ENCODE assay signal across 9 cellular contexts in genomic region chr18:63439334-63439733, GRCh38. TPM values are rescaled to one million over a fixed set of nuclear protein-coding genes. Genes with fewer than 3 reads are reported as not detected.
DNase-seq lines count a peak whose midpoint lies in the region; ATAC-seq and TF ChIP-seq lines count a peak whose summit lies in the region.
"Had no signal": no experiment of that assay in that cellular context is flagged by ENCODE, and none has a peak within 500 bp of the region (broad histone marks: within the 10 kb centered on the region; RNA-seq: fewer than 3 reads in every experiment).

No MANE protein-coding gene starts in this region.

- no peak overlapping the region for H3K27ac Mint-ChIP-seq in activated CD4-positive, alpha-beta memory T cell treated with anti-CD3 and anti-CD28 coated beads, Interleukin-2, amount 10 ng/mL, durations not matched to agents 7 days and 5 days
- no peak overlapping the region for H3K27ac Mint-ChIP-seq in endothelial cell (ENCODE audit: unreplicated experiment)

- ATAC-seq in HG03354 (IDR thresholded peaks at IDR 0.05; ENCODE audit: poor library complexity, severe bottlenecking, unreplicated experiment) = peak; percentile 60
- ATAC-seq in GM19397 (IDR thresholded peaks at IDR 0.05; ENCODE audit: unreplicated experiment) = no peak

- H3K9me3 Mint-ChIP-seq in activated CD4-positive, alpha-beta memory T cell treated with anti-CD3 and anti-CD28 coated beads, Interleukin-2, amount 10 ng/mL, durations not matched to agents 7 days and 5 days = no peaks in the 10 kb centered on the region
- H3K9me3 Mint-ChIP-seq in endothelial cell (ENCODE audit: unreplicated experiment) = no peaks in the 10 kb centered on the region
- H3K9me3 Mint-ChIP-seq: dendritic cell treated with granulocyte-macrophage colony-stimulating factor and Interleukin-4, amounts not matched to agents 40 ng/mL and 50 ng/mL, for 4 days had no signal

- H3K4me1 ChIP-seq in mesendoderm (ENCODE audit: control insufficient read depth, low read depth, low read length) = no peaks in the 10 kb centered on the region

- no peak overlapping the region for H2AK5ac ChIP-seq in mesendoderm (ENCODE audit: low read length)

- H3K27ac ChIP-seq in mesendoderm (ENCODE audit: low read depth, low read length) = no peak overlapping the region
- no peak overlapping the region for H3K27ac ChIP-seq in substantia nigra (ENCODE audit: low read depth, low read length, poor library complexity, severe bottlenecking)

- peaks cover 2% of the 10 kb centered on the region for H3K4me1 Mint-ChIP-seq in activated CD4-positive, alpha-beta memory T cell treated with anti-CD3 and anti-CD28 coated beads, Interleukin-2, amount 10 ng/mL, durations not matched to agents 7 days and 5 days
- H3K4me1 Mint-ChIP-seq in endothelial cell (ENCODE audit: unreplicated experiment) = no peaks in the 10 kb centered on the region

- no peak overlapping the region for H3K18ac ChIP-seq in mesendoderm (ENCODE audit: low read length)

- H3K79me2 ChIP-seq in mesendoderm (ENCODE audit: control insufficient read depth, insufficient read depth, low read length) = no peaks in the 10 kb centered on the region

- H3K4me2 ChIP-seq in mesendoderm (ENCODE audit: low read length) = no peak overlapping the region

- H3K27me3 Mint-ChIP-seq in activated CD4-positive, alpha-beta memory T cell treated with anti-CD3 and anti-CD28 coated beads, Interleukin-2, amount 10 ng/mL, durations not matched to agents 7 days and 5 days = peaks cover 26% of the 10 kb centered on the region
- no peaks in the 10 kb centered on the region for H3K27me3 Mint-ChIP-seq in endothelial cell (ENCODE audit: unreplicated experiment)
- H3K27me3 Mint-ChIP-seq: dendritic cell treated with granulocyte-macrophage colony-stimulating factor and Interleukin-4, amounts not matched to agents 40 ng/mL and 50 ng/mL, for 4 days had no signal

- no peaks in the 10 kb centered on the region for H3K79me1 ChIP-seq in mesendoderm (ENCODE audit: low read length)

- no CpG with 5 or more reads among the region's 6 CpGs for WGBS in mesendoderm (ENCODE audit: extremely low coverage, insufficient coverage, low lambda C conversion rate)

- H3K27me3 ChIP-seq in mesendoderm (ENCODE audit: insufficient read depth, low read length, poor library complexity) = no peaks in the 10 kb centered on the region

- CTCF ChIA-PET in activated CD4-positive, alpha-beta memory T cell treated with anti-CD3 and anti-CD28 coated beads, Interleukin-2, amount 10 ng/mL, durations not matched to agents 7 days and 5 days (lab: Charles Lee) = interaction anchor here (0.6 to 6.1 kb wide), 41 partner anchors 8 to 724 kb away, joined by 3 to 57 read pairs (median 5); partner anchors contain the start of genes BCL2, PHLPP1 and VPS4B

- H3K9ac ChIP-seq in mesendoderm (ENCODE audit: low read length) = no peak overlapping the region

- H3K4me3 ChIP-seq in mesendoderm (ENCODE audit: low read length) = no peak overlapping the region

- H4K8ac ChIP-seq in mesendoderm (ENCODE audit: low read depth, low read length) = no peak overlapping the region

- no peaks in the 10 kb centered on the region for H3K36me3 Mint-ChIP-seq in activated CD4-positive, alpha-beta memory T cell treated with anti-CD3 and anti-CD28 coated beads, Interleukin-2, amount 10 ng/mL, durations not matched to agents 7 days and 5 days (ENCODE audit: low read depth)
- no peaks in the 10 kb centered on the region for H3K36me3 Mint-ChIP-seq in endothelial cell (ENCODE audit: low read depth, unreplicated experiment)

- no peak overlapping the region for H3K56ac ChIP-seq in mesendoderm (ENCODE audit: low read length)

- no peak overlapping the region for H2BK15ac ChIP-seq in mesendoderm (replicated peaks; ENCODE audit: low read depth)

- H2BK5ac ChIP-seq in mesendoderm (ENCODE audit: low read length) = no peak overlapping the region

- H3K36me3 ChIP-seq in mesendoderm (ENCODE audit: control insufficient read depth, insufficient read depth, low read length) = no peaks in the 10 kb centered on the region

- POLR2A ChIA-PET in activated CD4-positive, alpha-beta memory T cell treated with anti-CD3 and anti-CD28 coated beads, Interleukin-2, amount 10 ng/mL, durations not matched to agents 7 days and 5 days (lab: Charles Lee) = interaction anchor here (0.7 to 1.2 kb wide), 3 partner anchors 30 to 100 kb away, joined by 3 to 7 read pairs (median 3); no protein-coding TSS in a partner anchor

- peak; percentile 87 for TF ChIP-seq CTCF in GM10266 (IDR thresholded peaks at IDR 0.05; ENCODE audit: control insufficient read depth, insufficient read depth, low read depth, missing control alignments)
- peak; percentile 66 for TF ChIP-seq CTCF in endothelial cell (IDR thresholded peaks at IDR 0.05; ENCODE audit: unreplicated experiment)

- DNase-seq in GM10266 (ENCODE audit: extremely low spot score) (peak; percentile 58), NCI-H69 (lab: John Stamatoyannopoulos, UW) (peak; percentile 84), endothelial cell (ENCODE audit: low spot score) (peak; percentile 48), mesendoderm (peak; percentile 84), substantia nigra (lab: John Stamatoyannopoulos, UW) (peak in 29 of 49 donors; percentile 2 to 43 (median 16))
- peak; percentile 48 for DNase-seq in activated CD4-positive, alpha-beta memory T cell treated with anti-CD3 and anti-CD28 coated beads, Interleukin-2, amount 10 ng/mL, durations not matched to agents 7 days and 5 days

- H3K23ac ChIP-seq in mesendoderm (ENCODE audit: low read length) = no peak overlapping the region

- no peak overlapping the region for H2BK120ac ChIP-seq in mesendoderm (ENCODE audit: low read depth, low read length)

- no peak overlapping the region for H3K4me3 Mint-ChIP-seq in activated CD4-positive, alpha-beta memory T cell treated with anti-CD3 and anti-CD28 coated beads, Interleukin-2, amount 10 ng/mL, durations not matched to agents 7 days and 5 days
- no peak overlapping the region for H3K4me3 Mint-ChIP-seq in endothelial cell (ENCODE audit: unreplicated experiment)
- H3K4me3 Mint-ChIP-seq: dendritic cell treated with granulocyte-macrophage colony-stimulating factor and Interleukin-4, amounts not matched to agents 40 ng/mL and 50 ng/mL, for 4 days had no signal

- no peak overlapping the region for H3K4ac ChIP-seq in mesendoderm (ENCODE audit: low read depth, low read length)

- no peak overlapping the region for H4K5ac ChIP-seq in mesendoderm (ENCODE audit: low read length)

RNA-seq across cellular contexts. Expression of gene VPS4B, which starts 17.1 kb away (rescaled TPM):
- total RNA-seq in activated CD4-positive, alpha-beta memory T cell treated with anti-CD3 and anti-CD28 coated beads, Interleukin-2, amount 10 ng/mL, durations not matched to agents 7 days and 5 days = 10 to 100 TPM; 72.4 to 77.0 TPM
- total RNA-seq in endothelial cell (ENCODE audit: unreplicated experiment) = 43.1 TPM
- polyA plus RNA-seq in mesendoderm (2013, experiment 1 of 2) = 47.0 TPM
- polyA plus RNA-seq in mesendoderm (2013, experiment 2 of 2) = 49.1 TPM

RNA-seq across cellular contexts. Expression of gene SERPINB5, which starts 37.4 kb away (rescaled TPM):
- total RNA-seq in activated CD4-positive, alpha-beta memory T cell treated with anti-CD3 and anti-CD28 coated beads, Interleukin-2, amount 10 ng/mL, durations not matched to agents 7 days and 5 days = not detected
- total RNA-seq in endothelial cell (ENCODE audit: unreplicated experiment) = not detected
- polyA plus RNA-seq in mesendoderm (2013, experiment 1 of 2) = 1.0 TPM
- 1.0 TPM for polyA plus RNA-seq in mesendoderm (2013, experiment 2 of 2)

Comparison
In these comparisons a context has a peak if more than half of its experiments do, and no peak if none do; other contexts are left out.
1. DNase-seq: peak in every context shown above with its lines; median percentile 84 in NCI-H69; 84 in mesendoderm; 58 in GM10266; 48 in activated CD4-positive, alpha-beta memory T cell treated with anti-CD3 and anti-CD28 coated beads, Interleukin-2, amount 10 ng/mL, durations not matched to agents 7 days and 5 days; 48 in endothelial cell; 16 in substantia nigra.